Comparison of ENCODE assay signal across 1 cellular context in genomic region chr10:114479307-114479706, GRCh38.
A peak's percentile ranks its signal among the peaks of the same experiment; 100 is the strongest.
TF ChIP-seq lines count a peak whose summit lies in the region.

No MANE protein-coding gene starts in this region.

TF ChIP-seq in SK-N-SH treated with all-trans-retinoic acid at 6 μM for 48 hours, 23 proteins besides CTCF, POLR2A, EP300 and RAD21 (continued from another document):
- TF ChIP-seq ESRRG (CRISPR knock-in tag; IDR thresholded peaks at IDR 0.05) (no peak), GLIS3 (CRISPR knock-in tag; IDR thresholded peaks at IDR 0.05) (0 out of 2 replicates have a peak, but pooled peaks have one; percentile 50), ZC3H10 (CRISPR knock-in tag; IDR thresholded peaks at IDR 0.05) (no peak), POU6F1 (CRISPR knock-in tag; IDR thresholded peaks at IDR 0.05; ENCODE audit: borderline replicate concordance, low read depth) (no peak), PPARA (CRISPR knock-in tag; IDR thresholded peaks at IDR 0.05; ENCODE audit: borderline replicate concordance) (no peak)
